ENCODE assay signal across 24 cellular contexts in genomic region chr10:47414227-47414592, GRCh38. TPM values are rescaled to one million over a fixed set of nuclear protein-coding genes. Genes with fewer than 3 reads are reported as not detected.
"Had no signal": no experiment of that assay in that cellular context is flagged by ENCODE, and none has a peak within 500 bp of the region (broad histone marks: within the 10 kb centered on the region; RNA-seq: fewer than 3 reads in every experiment).

No MANE protein-coding gene starts in this region.

- DNase-seq: naive B cell; naive thymus-derived CD8-positive, alpha-beta T cell; nephron progenitor cell; occipital lobe; psoas muscle; right lobe of liver; sigmoid colon; small intestine; stimulated activated CD4-positive, alpha-beta T cell treated with anti-CD3 and anti-CD28 coated beads, Interleukin-12 subunit alpha, Interleukin-12 subunit beta, amount 100 ng/mL, for 4 hours; stimulated activated CD4-positive, alpha-beta T cell treated with anti-CD3 and anti-CD28 coated beads, Interleukin-1b, Interleukin-23, amount 100 ng/mL, for 48 hours; stimulated activated CD4-positive, alpha-beta T cell treated with anti-CD3 and anti-CD28 coated beads, Interleukin-4, amount 100 ng/mL, for 1 hour; stimulated activated CD4-positive, alpha-beta T cell treated with anti-CD3 and anti-CD28 coated beads, Interleukin-4, amount 100 ng/mL, for 4 hours; stimulated activated CD8-positive, alpha-beta memory T cell treated with anti-CD3 and anti-CD28 coated beads, Interleukin-4, amount 100 ng/mL, for 48 hours; stimulated activated naive CD4-positive, alpha-beta T cell; stimulated activated naive CD8-positive, alpha-beta T cell treated with anti-CD3 and anti-CD28 coated beads, Interleukin-15, amount 100 ng/mL, for 72 hours; stimulated activated naive CD8-positive, alpha-beta T cell treated with anti-CD3 and anti-CD28 coated beads, Interleukin-15, Interleukin-2, amounts not matched to agents 100 U/mL and 50 U/mL, for 24 hours; testis; transverse colon; upper lobe of right lung had no signal

- H3K36me3 ChIP-seq: pancreas, right lobe of liver, sigmoid colon, suprapubic skin, tibial artery, transverse colon, upper lobe of right lung had no signal

- ATAC-seq: naive thymus-derived CD8-positive, alpha-beta T cell; natural killer cell treated with Interleukin-12 subunit alpha and Interleukin-12 subunit beta and Interleukin-15 and Interleukin-18, amount 100 ng/mL, for 72 hours; pancreas; psoas muscle; right cardiac atrium; stimulated activated naive CD8-positive, alpha-beta T cell treated with anti-CD3 and anti-CD28 coated beads, Interleukin-15, amount 100 ng/mL, for 72 hours; stimulated activated naive CD8-positive, alpha-beta T cell treated with anti-CD3 and anti-CD28 coated beads, Interleukin-15, Interleukin-2, amounts not matched to agents 100 U/mL and 50 U/mL, for 24 hours; upper lobe of right lung had no signal

- H3K9me3 ChIP-seq: pancreas, psoas muscle, right lobe of liver, sigmoid colon, suprapubic skin, testis, tibial artery, transverse colon, upper lobe of right lung had no signal

- FAIRE-seq: pancreas, small intestine had no signal

- H3K4me3 ChIP-seq: pancreas, psoas muscle, right lobe of liver, sigmoid colon, suprapubic skin, testis, tibial artery, transverse colon, upper lobe of right lung had no signal

- H3K27ac ChIP-seq: pancreas, psoas muscle, right lobe of liver, sigmoid colon, suprapubic skin, testis, tibial artery, transverse colon, upper lobe of right lung had no signal

- H3K27me3 ChIP-seq: pancreas, right lobe of liver, sigmoid colon, suprapubic skin, testis, tibial artery, transverse colon, upper lobe of right lung had no signal

- H3K4me1 ChIP-seq: pancreas, psoas muscle, right lobe of liver, sigmoid colon, testis, tibial artery, transverse colon, upper lobe of right lung had no signal

RNA-seq across cellular contexts. Expression of gene ZNF488, which starts 30.1 kb away (rescaled TPM):
- total RNA-seq: naive thymus-derived CD8-positive, alpha-beta T cell; natural killer cell treated with Interleukin-12 subunit alpha and Interleukin-12 subunit beta and Interleukin-15 and Interleukin-18, amount 100 ng/mL, for 72 hours; right cardiac atrium; right lobe of liver had no signal
- polyA plus RNA-seq: naive thymus-derived CD8-positive, alpha-beta T cell; pancreas had no signal
